12 cellular contexts compared by ENCODE assay signal in the genomic region with DNA sequence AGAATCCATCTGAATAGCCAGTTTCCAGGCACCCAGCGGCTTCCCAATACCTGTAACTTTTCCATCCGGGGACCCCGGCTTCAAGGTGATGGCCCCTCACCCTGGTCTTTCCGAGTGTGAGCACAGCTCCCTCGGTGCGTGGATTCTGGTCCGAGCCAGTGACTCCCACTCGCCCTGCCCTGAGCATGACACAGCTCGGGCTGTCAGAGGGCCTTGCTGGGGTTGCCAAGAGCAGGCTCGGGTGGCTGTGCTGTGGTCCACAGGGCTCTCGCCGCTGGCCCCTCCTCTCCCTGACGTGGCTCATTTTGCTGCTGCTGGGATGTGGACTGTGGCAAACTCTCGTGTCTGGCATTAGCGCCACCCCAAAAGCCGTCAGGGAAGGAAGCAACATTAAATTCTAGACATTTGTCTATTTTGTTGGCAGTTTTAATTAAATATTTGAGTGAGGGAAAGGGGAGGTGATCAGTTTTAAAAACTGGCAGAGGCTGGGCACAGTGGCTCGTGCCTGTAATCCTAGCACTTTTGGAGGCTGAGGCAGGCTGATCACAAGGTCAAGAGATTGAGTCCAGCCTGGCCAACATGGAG. TPM values are rescaled to one million over a fixed set of nuclear protein-coding genes. Genes with fewer than 3 reads are reported as not detected.
"Had no signal": no experiment of that assay in that cellular context is flagged by ENCODE, and none has a peak within 500 bp of the region (broad histone marks: within the 10 kb centered on the region; RNA-seq: fewer than 3 reads in every experiment).

No MANE protein-coding gene starts in this region.

- H3K4me3 Mint-ChIP-seq: activated CD4-positive, alpha-beta memory T cell treated with anti-CD3 and anti-CD28 coated beads, Interleukin-2, amount 10 ng/mL, durations not matched to agents 7 days and 5 days; immature natural killer cell; nephron progenitor cell had no signal

- H3K4me3 ChIP-seq: dorsolateral prefrontal cortex, pancreas, SJCRH30, transverse colon had no signal

- H3K36me3 ChIP-seq: pancreas, SJCRH30, transverse colon had no signal

- H3K27me3 ChIP-seq: dorsolateral prefrontal cortex, pancreas, SJCRH30, transverse colon had no signal

- H3K27ac ChIP-seq: pancreas, SJCRH30, transverse colon had no signal

- H3K9me3 ChIP-seq: pancreas, SJCRH30, transverse colon had no signal

- H3K27me3 Mint-ChIP-seq: activated CD4-positive, alpha-beta memory T cell treated with anti-CD3 and anti-CD28 coated beads, Interleukin-2, amount 10 ng/mL, durations not matched to agents 7 days and 5 days had no signal

- H3K4me1 Mint-ChIP-seq: activated CD4-positive, alpha-beta memory T cell treated with anti-CD3 and anti-CD28 coated beads, Interleukin-2, amount 10 ng/mL, durations not matched to agents 7 days and 5 days; immature natural killer cell had no signal

- H3K27ac Mint-ChIP-seq: activated CD4-positive, alpha-beta memory T cell treated with anti-CD3 and anti-CD28 coated beads, Interleukin-2, amount 10 ng/mL, durations not matched to agents 7 days and 5 days; nephron progenitor cell had no signal

- DNase-seq: activated CD4-positive, alpha-beta memory T cell treated with anti-CD3 and anti-CD28 coated beads, Interleukin-2, amount 10 ng/mL, durations not matched to agents 7 days and 5 days; activated gamma-delta T cell treated with Interleukin-2 at 50 U/mL for 16 hours; immature natural killer cell; mesendoderm; nephron progenitor cell; SJCRH30; small intestine; transverse colon had no signal

- H3K9me3 Mint-ChIP-seq: activated CD4-positive, alpha-beta memory T cell treated with anti-CD3 and anti-CD28 coated beads, Interleukin-2, amount 10 ng/mL, durations not matched to agents 7 days and 5 days; immature natural killer cell; nephron progenitor cell had no signal

- ATAC-seq: left lobe of liver, pancreas had no signal

RNA-seq across cellular contexts. Expression of gene ESPNL, which starts 5.6 kb away (rescaled TPM):
- total RNA-seq: astrocyte had no signal

RNA-seq across cellular contexts. Expression of gene KLHL30, which starts 43.9 kb away (rescaled TPM):
- total RNA-seq: activated CD4-positive, alpha-beta memory T cell treated with anti-CD3 and anti-CD28 coated beads, Interleukin-2, amount 10 ng/mL, durations not matched to agents 7 days and 5 days had no signal
